ENCODE assay signal across 8 cellular contexts in the genomic region with DNA sequence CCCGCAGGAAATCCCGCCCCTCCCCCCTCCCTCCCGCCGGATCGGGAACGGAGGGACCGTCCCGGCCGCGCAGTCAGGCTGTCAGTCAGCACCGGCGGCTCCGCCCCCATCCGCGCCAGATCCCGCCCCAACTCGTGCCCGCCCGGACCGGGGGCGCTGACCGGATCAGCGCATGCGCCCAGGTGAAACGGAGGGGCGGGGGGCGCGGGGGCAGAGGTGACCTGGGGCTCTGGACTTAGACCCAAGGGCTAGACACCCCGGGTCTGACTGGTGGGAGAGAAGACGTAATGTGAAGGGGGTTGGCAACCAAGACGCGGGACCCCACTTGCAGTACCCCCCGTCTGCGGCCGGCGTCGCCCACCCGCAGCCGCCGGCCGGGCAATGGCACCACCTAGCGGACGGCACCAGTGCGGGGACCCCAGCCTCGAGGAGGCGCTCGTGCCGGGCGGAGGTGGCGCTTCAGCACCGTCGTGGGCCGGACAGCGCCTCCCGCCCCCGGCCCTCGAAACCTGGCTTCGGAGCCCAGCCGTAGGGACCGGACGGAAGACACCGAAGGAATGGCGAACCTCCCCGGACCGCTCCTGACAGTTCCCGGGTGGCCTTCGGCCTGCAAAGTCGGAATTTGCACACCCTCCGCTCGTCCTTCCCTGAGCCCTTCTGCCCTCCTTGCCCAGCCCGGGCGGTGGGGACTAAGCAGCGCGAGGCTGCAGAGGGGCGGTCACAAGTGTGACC. TPM values are rescaled to one million over a fixed set of nuclear protein-coding genes. Genes with fewer than 3 reads are reported as not detected.
DNase-seq lines count a peak whose midpoint lies in the region; ATAC-seq and TF ChIP-seq lines count a peak whose summit lies in the region.

A gene with protein sequence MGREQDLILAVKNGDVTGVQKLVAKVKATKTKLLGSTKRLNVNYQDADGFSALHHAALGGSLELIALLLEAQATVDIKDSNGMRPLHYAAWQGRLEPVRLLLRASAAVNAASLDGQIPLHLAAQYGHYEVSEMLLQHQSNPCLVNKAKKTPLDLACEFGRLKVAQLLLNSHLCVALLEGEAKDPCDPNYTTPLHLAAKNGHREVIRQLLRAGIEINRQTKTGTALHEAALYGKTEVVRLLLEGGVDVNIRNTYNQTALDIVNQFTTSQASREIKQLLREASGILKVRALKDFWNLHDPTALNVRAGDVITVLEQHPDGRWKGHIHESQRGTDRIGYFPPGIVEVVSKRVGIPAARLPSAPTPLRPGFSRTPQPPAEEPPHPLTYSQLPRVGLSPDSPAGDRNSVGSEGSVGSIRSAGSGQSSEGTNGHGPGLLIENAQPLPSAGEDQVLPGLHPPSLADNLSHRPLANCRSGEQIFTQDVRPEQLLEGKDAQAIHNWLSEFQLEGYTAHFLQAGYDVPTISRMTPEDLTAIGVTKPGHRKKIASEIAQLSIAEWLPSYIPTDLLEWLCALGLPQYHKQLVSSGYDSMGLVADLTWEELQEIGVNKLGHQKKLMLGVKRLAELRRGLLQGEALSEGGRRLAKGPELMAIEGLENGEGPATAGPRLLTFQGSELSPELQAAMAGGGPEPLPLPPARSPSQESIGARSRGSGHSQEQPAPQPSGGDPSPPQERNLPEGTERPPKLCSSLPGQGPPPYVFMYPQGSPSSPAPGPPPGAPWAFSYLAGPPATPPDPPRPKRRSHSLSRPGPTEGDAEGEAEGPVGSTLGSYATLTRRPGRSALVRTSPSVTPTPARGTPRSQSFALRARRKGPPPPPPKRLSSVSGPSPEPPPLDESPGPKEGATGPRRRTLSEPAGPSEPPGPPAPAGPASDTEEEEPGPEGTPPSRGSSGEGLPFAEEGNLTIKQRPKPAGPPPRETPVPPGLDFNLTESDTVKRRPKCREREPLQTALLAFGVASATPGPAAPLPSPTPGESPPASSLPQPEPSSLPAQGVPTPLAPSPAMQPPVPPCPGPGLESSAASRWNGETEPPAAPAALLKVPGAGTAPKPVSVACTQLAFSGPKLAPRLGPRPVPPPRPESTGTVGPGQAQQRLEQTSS (N-terminal part only) (minus strand): TSS at position 15 of the 732 bp plus-strand sequence. CDS start 1,733 bp downstream, outside the sequence.

- H3K4me1 Mint-ChIP-seq in HFFc6 (ENCODE audit: low read depth): peaks cover 38% of the 10 kb centered on the region
- peaks cover 24% of the 10 kb centered on the region for H3K4me1 Mint-ChIP-seq in activated naive CD8-positive, alpha-beta T cell treated with anti-CD3 and anti-CD28 coated beads, Interleukin-2, amount 10 ng/mL, durations not matched to agents 7 days and 5 days
- H3K4me1 Mint-ChIP-seq in osteocyte (ENCODE audit: unreplicated experiment): peaks cover 37% of the 10 kb centered on the region

- H3K27ac Mint-ChIP-seq in HFFc6: peak within 1 kb of the TSS; percentile 40; the same call in 1 of the 2 replicates
- H3K27ac Mint-ChIP-seq in activated naive CD8-positive, alpha-beta T cell treated with anti-CD3 and anti-CD28 coated beads, Interleukin-2, amount 10 ng/mL, durations not matched to agents 7 days and 5 days: peak within 1 kb of the TSS; percentile 16
- peak within 1 kb of the TSS; percentile 41 for H3K27ac Mint-ChIP-seq in osteocyte (ENCODE audit: unreplicated experiment)

- no peak for TF ChIP-seq POLR2A in testis (IDR thresholded peaks at IDR 0.05)

- intact Hi-C loops in head of caudate nucleus (cut with DNase I): loop anchor here (2.0 to 5.0 kb wide), 3 partner anchors 58 to 89 kb away; partner anchors contain the start of genes MYO15B and TMEM94
- intact Hi-C loops in testis (cut with DNase I; ENCODE audit: low total_unique reads): no loop called here

- H3K27me3 Mint-ChIP-seq in HFFc6 (ENCODE audit: insufficient read depth): peaks cover 1% of the 10 kb centered on the region; the same call in 1 of the 2 replicates
- H3K27me3 Mint-ChIP-seq in activated naive CD8-positive, alpha-beta T cell treated with anti-CD3 and anti-CD28 coated beads, Interleukin-2, amount 10 ng/mL, durations not matched to agents 7 days and 5 days: peaks cover 7% of the 10 kb centered on the region
- H3K27me3 Mint-ChIP-seq in osteocyte (ENCODE audit: unreplicated experiment): no peaks in the 10 kb centered on the region

- H3K27me3 ChIP-seq in testis: no peaks in the 10 kb centered on the region

- no peaks in the 10 kb centered on the region for H3K9me3 Mint-ChIP-seq in HFFc6
- H3K9me3 Mint-ChIP-seq in activated naive CD8-positive, alpha-beta T cell treated with anti-CD3 and anti-CD28 coated beads, Interleukin-2, amount 10 ng/mL, durations not matched to agents 7 days and 5 days: no peaks in the 10 kb centered on the region
- H3K9me3 Mint-ChIP-seq in osteocyte (ENCODE audit: unreplicated experiment): no peaks in the 10 kb centered on the region

- peak within 1 kb of the TSS; percentile 78 to 94 for H3K4me3 ChIP-seq in testis

- no peaks in the 10 kb centered on the region for H3K9me3 ChIP-seq in testis

- POLR2A ChIA-PET in activated naive CD8-positive, alpha-beta T cell treated with anti-CD3 and anti-CD28 coated beads, Interleukin-2, amount 10 ng/mL, durations not matched to agents 7 days and 5 days (lab: Charles Lee): interaction anchor here (0.7 to 2.2 kb wide), 19 partner anchors 9 to 271 kb away, joined by 3 to 23 read pairs (median 5); partner anchors contain the start of genes GRB2, LLGL2, MIF4GD and MYO15B

- H3K27ac ChIP-seq in testis: peak within 1 kb of the TSS; percentile 77 to 89

- ATAC-seq in activated naive CD8-positive, alpha-beta T cell treated with anti-CD3 and anti-CD28 coated beads, Interleukin-2, amount 10 ng/mL, durations not matched to agents 7 days and 5 days (ENCODE audit: low read depth): peak; percentile 47

- H3K36me3 ChIP-seq in testis (ENCODE audit: low read depth, missing control alignments): peaks cover 3% of the 10 kb centered on the region

- H3K4me1 ChIP-seq in testis: peaks cover 27% of the 10 kb centered on the region

- H3K4me3 Mint-ChIP-seq in HFFc6 (peak within 1 kb of the TSS; percentile 86), osteocyte (ENCODE audit: unreplicated experiment) (peak within 1 kb of the TSS; percentile 81)
- peak within 1 kb of the TSS; percentile 70 for H3K4me3 Mint-ChIP-seq in activated naive CD8-positive, alpha-beta T cell treated with anti-CD3 and anti-CD28 coated beads, Interleukin-2, amount 10 ng/mL, durations not matched to agents 7 days and 5 days

- 0% methylated on average over 12 to 60 of the region's 75 CpGs for WGBS in testis, 2 donors

- DNase-seq in GDM1 (lab: John Stamatoyannopoulos, UW) (peak; percentile 88), HFFc6 (peak; percentile 85), NCI-H1048 (lab: John Stamatoyannopoulos, UW) (peak; percentile 68), SKM-1 treated with dmso at 0.1 percent for 144 hours (lab: John Stamatoyannopoulos, UW; ENCODE audit: unreplicated experiment) (peak; percentile 67), head of caudate nucleus (peak; percentile 90 to 99 (median 97)), osteocyte (ENCODE audit: extremely low spot score, unreplicated experiment) (peak; percentile 99), testis (peak; percentile 96)
- DNase-seq in activated naive CD8-positive, alpha-beta T cell treated with anti-CD3 and anti-CD28 coated beads, Interleukin-2, amount 10 ng/mL, durations not matched to agents 7 days and 5 days: peak; percentile 85

- H3K36me3 Mint-ChIP-seq in HFFc6 (ENCODE audit: low read depth) (peaks cover 13% of the 10 kb centered on the region), osteocyte (ENCODE audit: unreplicated experiment) (peaks cover 9% of the 10 kb centered on the region)
- H3K36me3 Mint-ChIP-seq in activated naive CD8-positive, alpha-beta T cell treated with anti-CD3 and anti-CD28 coated beads, Interleukin-2, amount 10 ng/mL, durations not matched to agents 7 days and 5 days: peaks cover 13% of the 10 kb centered on the region

- TF ChIP-seq CTCF in HFFc6 (IDR thresholded peaks at IDR 0.05) (peak; percentile 99), osteocyte (IDR thresholded peaks at IDR 0.05) (peak; percentile 99), testis (IDR thresholded peaks at IDR 0.05) (peak; percentile 96 to 98 (median 98))

RNA-seq across cellular contexts. Expression of the gene that starts here (rescaled TPM):
- total RNA-seq in HFFc6 (2021; fragmentation: NEBNext Ultra II Directional; extraction: Animal tissue kit (Norgen Biotek cat#: 25700)): 10 to 100 TPM; 17.5 to 25.3 (median 21.5) TPM
- 1 to 10 TPM in 1 of 2 experiments, under 1 TPM in 1; 0.72 to 2.3 TPM for total RNA-seq in activated naive CD8-positive, alpha-beta T cell treated with anti-CD3 and anti-CD28 coated beads, Interleukin-2, amount 10 ng/mL, durations not matched to agents 7 days and 5 days
- total RNA-seq in osteocyte (28.1 and 32.6 TPM in 2 replicates), testis (10 to 100 TPM; 15.6 to 22.6 TPM)
- 16.9 TPM for polyA plus RNA-seq in testis (ENCODE audit: insufficient read depth, low read depth, low replicate concordance)

Comparison
In these comparisons a context has a peak if more than half of its experiments do, and no peak if none do; other contexts are left out.
1. Peak in every context shown above with its lines: DNase-seq, ATAC-seq, H3K4me3 ChIP-seq and H3K27ac ChIP-seq.